In genomic region chr1:34794001-34794789, GRCh38 we compare ENCODE assay signal across 22 cellular contexts. TPM values are rescaled to one million over a fixed set of nuclear protein-coding genes. Genes with fewer than 3 reads are reported as not detected.
DNase-seq lines count a peak whose midpoint lies in the region; ATAC-seq and TF ChIP-seq lines count a peak whose summit lies in the region.
"Had no signal": no experiment of that assay in that cellular context is flagged by ENCODE, and none has a peak within 500 bp of the region (broad histone marks: within the 10 kb centered on the region; RNA-seq: fewer than 3 reads in every experiment).

No MANE protein-coding gene starts in this region.

- H3K79me1 ChIP-seq in mesenchymal stem cell (replicated peaks; ENCODE audit: low read length, poor library complexity, severe bottlenecking), result no peaks in the 10 kb centered on the region

- no peak overlapping the region for H3K18ac ChIP-seq in mesenchymal stem cell (ENCODE audit: low read depth in 1 of 2, low read length in 2 of 2)

- H3K27me3 ChIP-seq in spleen (replicated peaks in 1 of 7) (peaks cover 0 to 42% (median 18%) of the 10 kb centered on the region in 7 donors), mesenchymal stem cell (ENCODE audit: control insufficient read depth in 1 of 2, insufficient read depth in 1 of 2, low read length in 2 of 2) (peaks cover 26 to 58% of the 10 kb centered on the region in 2 experiments)

- H2BK120ac ChIP-seq in mesenchymal stem cell (ENCODE audit: low read depth, low read length), result no peak overlapping the region

- peak overlapping the region; percentile 71 to 94 for H3K27ac ChIP-seq in coronary artery
- H3K27ac ChIP-seq in spleen, result no peak overlapping the region
- H3K27ac ChIP-seq in mesenchymal stem cell (ENCODE audit: low read length, poor library complexity, severe bottlenecking), result no peak overlapping the region
- H3K27ac ChIP-seq: SJCRH30 had no signal

- no peak overlapping the region for H4K8ac ChIP-seq in mesenchymal stem cell (ENCODE audit: low read length)

- H3K4me1 ChIP-seq in spleen (peaks cover 0 to 20% (median 13%) of the 10 kb centered on the region in 6 donors), mesenchymal stem cell (ENCODE audit: control insufficient read depth, insufficient read depth, low read depth, low read length) (no peaks in the 10 kb centered on the region)
- H3K4me1 ChIP-seq: SJCRH30 had no signal

- H3K36me3 ChIP-seq in spleen (no peaks in the 10 kb centered on the region), mesenchymal stem cell (ENCODE audit: control insufficient read depth in 1 of 2, insufficient read depth in 2 of 2, low read depth in 1 of 2, low read length in 2 of 2) (peaks cover 0 to 2% of the 10 kb centered on the region in 2 experiments)
- H3K36me3 ChIP-seq: SJCRH30 had no signal

- peak; percentile 28 for DNase-seq in Caki2 (ENCODE audit: low read depth)
- no peak for DNase-seq in coronary artery (ENCODE audit: low spot score)
- no peak for DNase-seq in left lobe of liver (ENCODE audit: low spot score)
- no peak for DNase-seq in spleen
- DNase-seq in effector CD8-positive, alpha-beta T cell (lab: John Stamatoyannopoulos, UW), result no peak
- DNase-seq in mesenchymal stem cell, result no peak
- DNase-seq in SW480 (ENCODE audit: low spot score), result no peak
- DNase-seq: activated CD4-positive, CD25-positive, alpha-beta regulatory T cell; activated CD8-positive, alpha-beta memory T cell treated with anti-CD3 and anti-CD28 coated beads for 24 hours; Calu3; effector CD4-positive, alpha-beta T cell; GF-D8; KG1; naive thymus-derived CD8-positive, alpha-beta T cell; NCI-H2029 treated with DMSO at 0.1 percent for 48 hours; NCI-H526; SJCRH30 had no signal

- no peak overlapping the region for H2AK5ac ChIP-seq in mesenchymal stem cell (ENCODE audit: low read length, severe bottlenecking)

- no peak overlapping the region for H3K4ac ChIP-seq in mesenchymal stem cell (ENCODE audit: low read depth in 1 of 2, low read length in 2 of 2)

- H2BK15ac ChIP-seq in mesenchymal stem cell (ENCODE audit: low read depth, poor library complexity, severe bottlenecking), result no peak overlapping the region

- in situ Hi-C loops in Caki2 (cut with HindIII; ENCODE audit: low pct_unique_long_range_greater_than_20kb, low sequenced_read_pairs), result no loop called here

- no peak overlapping the region for H3K14ac ChIP-seq in mesenchymal stem cell (ENCODE audit: low read length in 2 of 2)

- H4K91ac ChIP-seq in mesenchymal stem cell (ENCODE audit: low read length), result no peak overlapping the region

- H3K9me3 ChIP-seq in spleen (no peaks in the 10 kb centered on the region), mesenchymal stem cell (ENCODE audit: control insufficient read depth, low read length) (peaks cover 5% of the 10 kb centered on the region)
- H3K9me3 ChIP-seq: SJCRH30 had no signal

- H3K4me3 ChIP-seq in coronary artery (peak overlapping the region; percentile 82), spleen (peak overlapping the region in 5 of 8 donors; percentile 9 to 60 (median 34)), mesenchymal stem cell (ENCODE audit: insufficient read depth in 1 of 2, low read depth in 1 of 2, low read length in 2 of 2) (no peak overlapping the region)
- H3K4me3 ChIP-seq: SJCRH30 had no signal

- no peak overlapping the region for H3K23ac ChIP-seq in mesenchymal stem cell (ENCODE audit: low read length in 2 of 2)

- intact Hi-C loops in spleen (cut with DNase I; ENCODE audit: low total_unique reads), result no loop called here

- ATAC-seq in left lobe of liver (peak; percentile 12), HG02885 (IDR thresholded peaks at IDR 0.05; ENCODE audit: poor library complexity, unreplicated experiment) (no peak)
- ATAC-seq: GM23338; naive thymus-derived CD8-positive, alpha-beta T cell had no signal

- no peak for TF ChIP-seq CTCF in coronary artery (IDR thresholded peaks at IDR 0.05)
- no peak for TF ChIP-seq CTCF in spleen (IDR thresholded peaks at IDR 0.05 in 8 of 11, conservative IDR thresholded peaks at IDR 0.05 in 3 of 11)

- 87 to 93% (median 90%) methylated on average over 39 to 40 of the region's 40 CpGs for WGBS in spleen, 5 donors
- 92% methylated on average over 40 of the region's 40 CpGs for WGBS in mesenchymal stem cell

- no peak overlapping the region for H2BK5ac ChIP-seq in mesenchymal stem cell (ENCODE audit: low read depth, low read length, poor library complexity, severe bottlenecking)

- TF ChIP-seq POLR2A in spleen (IDR thresholded peaks at IDR 0.05), result no peak

- H3K4me2 ChIP-seq in mesenchymal stem cell (ENCODE audit: low read length, poor library complexity, severe bottlenecking), result no peak overlapping the region

- H2AFZ ChIP-seq in mesenchymal stem cell (ENCODE audit: low read depth, low read length), result no peak overlapping the region

- H2BK12ac ChIP-seq in mesenchymal stem cell (ENCODE audit: low read length in 2 of 2), result no peak overlapping the region

- H3K9ac ChIP-seq in mesenchymal stem cell (ENCODE audit: low read length), result no peak overlapping the region

RNA-seq across cellular contexts. Expression of gene GJA4, which starts 1.4 kb away (rescaled TPM):
- not detected in 2 replicates for total RNA-seq in Caki2 (2014; rRNA removed; shearing (Covaris generic); ENCODE audit: low replicate concordance)
- total RNA-seq in left lobe of liver, result 12.5 TPM
- 10 to 100 TPM in 3 of 7 donors, 1 to 10 TPM in 4; 7.6 to 20.6 (median 8.7) TPM for total RNA-seq in spleen
- 1 to 10 TPM; 1.3 to 7.3 (median 7.0) TPM for polyA plus RNA-seq in spleen
- polyA plus RNA-seq in mesenchymal stem cell (2013, experiment 1 of 2), result not detected
- polyA plus RNA-seq in mesenchymal stem cell (2013, experiment 2 of 2), result not detected
- total RNA-seq: Calu3; naive thymus-derived CD8-positive, alpha-beta T cell; SJCRH30 had no signal
- polyA plus RNA-seq: naive thymus-derived CD8-positive, alpha-beta T cell had no signal

RNA-seq across cellular contexts. Expression of gene GJB3, which starts 13.2 kb away (rescaled TPM):
- total RNA-seq in Caki2 (2014; rRNA removed; shearing (Covaris generic); ENCODE audit: low replicate concordance), result 0.58 TPM in 1 of 2 replicates, not detected in the other
- total RNA-seq in left lobe of liver (0.08 TPM), spleen (not detected)
- under 1 TPM; 0.11 to 0.23 (median 0.13) TPM for polyA plus RNA-seq in spleen
- polyA plus RNA-seq in mesenchymal stem cell (2013, experiment 1 of 2), result not detected
- polyA plus RNA-seq in mesenchymal stem cell (2013, experiment 2 of 2), result not detected
- total RNA-seq: lung microvascular endothelial cell; naive thymus-derived CD8-positive, alpha-beta T cell; pulmonary artery endothelial cell; SJCRH30; subcutaneous adipose tissue had no signal
- polyA plus RNA-seq: naive thymus-derived CD8-positive, alpha-beta T cell had no signal

RNA-seq across cellular contexts. Expression of gene GJB4, which starts 34.7 kb away (rescaled TPM):
- 0.44 TPM in 1 of 2 replicates, not detected in the other for total RNA-seq in Caki2 (2014; rRNA removed; shearing (Covaris generic); ENCODE audit: low replicate concordance)
- total RNA-seq in left lobe of liver (not detected), spleen (not detected)
- not detected for polyA plus RNA-seq in spleen
- polyA plus RNA-seq in mesenchymal stem cell (2013, experiment 1 of 2), result not detected
- polyA plus RNA-seq in mesenchymal stem cell (2013, experiment 2 of 2), result not detected
- total RNA-seq: lung microvascular endothelial cell; naive thymus-derived CD8-positive, alpha-beta T cell; pulmonary artery endothelial cell; SJCRH30; subcutaneous adipose tissue had no signal
- polyA plus RNA-seq: GM23338; naive thymus-derived CD8-positive, alpha-beta T cell had no signal

RNA-seq across cellular contexts. Expression of gene GJB5, which starts 39.3 kb away (rescaled TPM):
- not detected in 2 replicates for total RNA-seq in Caki2 (2014; rRNA removed; shearing (Covaris generic); ENCODE audit: low replicate concordance)
- total RNA-seq in left lobe of liver (not detected), spleen (not detected)
- polyA plus RNA-seq in spleen, result under 1 TPM in 1 of 3 donors, not detected in 2; 0.06 TPM
- polyA plus RNA-seq in mesenchymal stem cell (2013, experiment 1 of 2), result not detected
- not detected for polyA plus RNA-seq in mesenchymal stem cell (2013, experiment 2 of 2)
- total RNA-seq: lung microvascular endothelial cell; naive thymus-derived CD8-positive, alpha-beta T cell; pulmonary artery endothelial cell; SJCRH30; subcutaneous adipose tissue had no signal
- polyA plus RNA-seq: GM23338; naive thymus-derived CD8-positive, alpha-beta T cell had no signal

Comparison
In these comparisons a context has a peak if more than half of its experiments do, and no peak if none do; other contexts are left out.
1. H3K27ac ChIP-seq: peak in coronary artery (2 of 2); none in spleen (0 of 8) and mesenchymal stem cell (single experiment).
2. H3K4me3 ChIP-seq: peak in coronary artery (single experiment) and spleen (5 of 8); none in mesenchymal stem cell (0 of 2).